Comparison of ENCODE assay signal across 22 cellular contexts in the genomic region with DNA sequence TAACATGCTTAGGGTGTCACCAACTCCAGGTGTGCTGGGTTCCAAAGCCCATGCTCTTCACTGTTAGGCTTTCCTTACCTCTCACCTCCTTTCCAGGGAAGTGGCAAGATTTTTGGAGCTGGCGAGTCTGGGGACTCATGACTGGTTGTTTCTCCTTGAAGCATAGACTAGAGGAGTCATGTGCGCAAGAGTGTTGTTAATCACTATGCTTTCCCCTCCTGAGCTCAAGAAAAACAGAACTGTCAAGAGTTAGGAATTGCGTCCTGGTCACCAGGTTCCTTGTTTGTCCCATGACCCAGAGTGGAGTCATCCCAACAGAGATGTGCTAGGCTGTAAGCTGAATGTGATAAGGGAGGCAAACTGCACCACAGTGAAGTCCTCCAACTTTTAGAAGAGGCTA.
"Had no signal": no experiment of that assay in that cellular context is flagged by ENCODE, and none has a peak within 500 bp of the region (broad histone marks: within the 10 kb centered on the region; RNA-seq: fewer than 3 reads in every experiment).

No MANE protein-coding gene starts in this region.

- H3K9me3 Mint-ChIP-seq: IgD-negative memory B cell had no signal

- FAIRE-seq: HTR-8/SVneo, K562, RCC 7860 had no signal

- H3K27ac Mint-ChIP-seq: IgD-negative memory B cell had no signal

- H3K4me3 Mint-ChIP-seq: IgD-negative memory B cell had no signal

- H3K9me3 ChIP-seq: SK-N-SH had no signal

- H3K27ac ChIP-seq: HL-60, KMS-11 had no signal

- DNase-seq: Kasumi-1, MM.1S, NCI-H1092 treated with DMSO at 0.1 percent for 48 hours, NCI-H1436, NCI-H187, NCI-H2029, NCI-H2081 treated with DMSO at 0.1 percent for 48 hours, NCI-H2171, NCI-H226, NCI-H446, NCI-H510A, NCI-H69, NCI-H774, RPMI8226, SHP77, SK-N-SH had no signal

- H3K4me2 ChIP-seq: KMS-11, SK-N-SH had no signal

- ATAC-seq: K562 had no signal

- H3K27me3 Mint-ChIP-seq: IgD-negative memory B cell had no signal

- H3K9ac ChIP-seq: KMS-11, SK-N-SH had no signal

- H3K4me3 ChIP-seq: K562 had no signal
